In the genomic region with DNA sequence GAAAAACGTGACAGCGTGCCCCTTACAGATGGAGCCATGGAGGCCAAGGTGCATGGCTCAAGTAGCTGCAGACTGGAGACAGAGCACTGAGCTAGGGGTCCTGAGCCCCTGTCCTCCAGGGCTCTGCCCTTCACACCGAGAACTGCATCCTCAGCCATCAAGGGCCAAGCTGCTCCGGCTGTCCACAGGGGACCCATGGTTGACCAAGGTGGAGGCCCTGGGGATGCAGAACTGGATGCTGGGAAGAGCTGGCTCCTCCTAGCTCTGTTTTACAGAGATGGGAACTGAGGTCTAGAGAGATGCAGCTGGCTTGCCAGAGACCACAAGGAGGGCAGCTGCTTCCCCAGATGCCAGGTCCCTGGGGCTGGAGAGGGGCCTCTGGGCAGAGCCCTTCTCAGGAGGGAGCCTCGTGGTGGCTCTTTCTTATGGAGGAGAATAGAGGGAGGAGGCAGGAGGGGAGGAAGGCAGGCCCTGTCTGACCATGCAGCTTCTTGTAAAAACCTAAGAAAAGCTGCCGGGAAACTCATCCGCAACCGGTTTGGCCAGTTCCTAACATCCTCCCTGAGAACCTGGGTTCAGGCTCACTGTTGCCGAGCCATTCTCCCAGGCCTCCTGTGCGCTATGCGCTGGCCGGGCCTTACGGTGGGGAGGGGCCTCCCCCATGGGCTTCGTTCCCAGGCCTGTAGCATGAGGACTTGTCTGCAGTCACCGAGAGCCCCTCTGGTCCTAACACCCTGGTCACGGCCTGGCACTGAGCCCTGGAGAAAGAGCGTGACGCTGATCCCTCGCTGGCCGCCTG, we compare ENCODE assay signal across 17 cellular contexts.
DNase-seq lines count a peak whose midpoint lies in the region; ATAC-seq lines count a peak whose summit lies in the region.
"Had no signal": no experiment of that assay in that cellular context is flagged by ENCODE, and none has a peak within 500 bp of the region (broad histone marks: within the 10 kb centered on the region; RNA-seq: fewer than 3 reads in every experiment).

No MANE protein-coding gene starts in this region.

- no peaks in the 10 kb centered on the region for H3K9me3 Mint-ChIP-seq in activated CD4-positive, alpha-beta T cell treated with anti-CD3 and anti-CD28 coated beads, Interleukin-2, amount 10 ng/mL, durations not matched to agents 24 days and 14 days
- H3K9me3 Mint-ChIP-seq in activated naive CD4-positive, alpha-beta T cell treated with anti-CD3 and anti-CD28 coated beads for 36 hours, result no peaks in the 10 kb centered on the region
- no peaks in the 10 kb centered on the region for H3K9me3 Mint-ChIP-seq in activated naive CD4-positive, alpha-beta T cell treated with anti-CD3 and anti-CD28 coated beads, Interleukin-2, amount 50 U/mL, for 72 hours
- H3K9me3 Mint-ChIP-seq: activated B cell treated with CpG ODN at 0.5 μM for 24 hours, memory B cell had no signal

- intact Hi-C loops in left cardiac atrium (cut with DNase I), result no loop called here
- intact Hi-C loops in activated CD4-positive, alpha-beta T cell treated with anti-CD3 and anti-CD28 coated beads, Interleukin-2, amount 10 ng/mL, durations not matched to agents 24 days and 14 days (cut with micrococcal nuclease), result no loop called here
- intact Hi-C loops in activated naive CD4-positive, alpha-beta T cell treated with anti-CD3 and anti-CD28 coated beads for 36 hours (cut with micrococcal nuclease), result no loop called here

- H3K4me1 Mint-ChIP-seq in activated CD4-positive, alpha-beta T cell treated with anti-CD3 and anti-CD28 coated beads, Interleukin-2, amount 10 ng/mL, durations not matched to agents 24 days and 14 days, result no peaks in the 10 kb centered on the region
- no peaks in the 10 kb centered on the region for H3K4me1 Mint-ChIP-seq in activated naive CD4-positive, alpha-beta T cell treated with anti-CD3 and anti-CD28 coated beads for 36 hours (ENCODE audit: low read depth)
- H3K4me1 Mint-ChIP-seq: activated B cell treated with CpG ODN at 0.5 μM for 24 hours, IgD-negative memory B cell, memory B cell had no signal

- no peak for ATAC-seq in left cardiac atrium
- no peak for ATAC-seq in activated naive CD4-positive, alpha-beta T cell treated with anti-CD3 and anti-CD28 coated beads, Interleukin-2, amount 50 U/mL, for 72 hours
- ATAC-seq: SK-N-SH treated with all-trans-retinoic acid at 6 μM for 48 hours had no signal

- H3K4me3 Mint-ChIP-seq in activated CD4-positive, alpha-beta T cell treated with anti-CD3 and anti-CD28 coated beads, Interleukin-2, amount 10 ng/mL, durations not matched to agents 24 days and 14 days, result no peak overlapping the region
- H3K4me3 Mint-ChIP-seq in activated naive CD4-positive, alpha-beta T cell treated with anti-CD3 and anti-CD28 coated beads for 36 hours, result no peak overlapping the region
- H3K4me3 Mint-ChIP-seq: activated B cell treated with CpG ODN at 0.5 μM for 24 hours, memory B cell had no signal

- H3K27ac Mint-ChIP-seq in activated CD4-positive, alpha-beta T cell treated with anti-CD3 and anti-CD28 coated beads, Interleukin-2, amount 10 ng/mL, durations not matched to agents 24 days and 14 days, result no peak overlapping the region
- H3K27ac Mint-ChIP-seq in activated naive CD4-positive, alpha-beta T cell treated with anti-CD3 and anti-CD28 coated beads for 36 hours, result no peak overlapping the region
- no peak overlapping the region for H3K27ac Mint-ChIP-seq in activated naive CD4-positive, alpha-beta T cell treated with anti-CD3 and anti-CD28 coated beads, Interleukin-2, amount 50 U/mL, for 72 hours
- H3K27ac Mint-ChIP-seq: activated B cell treated with CpG ODN at 0.5 μM for 24 hours, IgD-negative memory B cell, memory B cell had no signal

- no peaks in the 10 kb centered on the region for H3K27me3 Mint-ChIP-seq in activated CD4-positive, alpha-beta T cell treated with anti-CD3 and anti-CD28 coated beads, Interleukin-2, amount 10 ng/mL, durations not matched to agents 24 days and 14 days
- peaks cover 14% of the 10 kb centered on the region for H3K27me3 Mint-ChIP-seq in activated naive CD4-positive, alpha-beta T cell treated with anti-CD3 and anti-CD28 coated beads for 36 hours (ENCODE audit: low read depth)

- CTCF ChIA-PET in activated naive CD4-positive, alpha-beta T cell treated with anti-CD3 and anti-CD28 coated beads for 36 hours (lab: Charles Lee), result interaction anchor here (0.7 kb wide), 1 partner anchor 449 kb away, joined by 4 read pairs; no protein-coding TSS in a partner anchor

- H3K36me3 Mint-ChIP-seq in activated CD4-positive, alpha-beta T cell treated with anti-CD3 and anti-CD28 coated beads, Interleukin-2, amount 10 ng/mL, durations not matched to agents 24 days and 14 days (ENCODE audit: low read depth), result no peaks in the 10 kb centered on the region
- H3K36me3 Mint-ChIP-seq in activated naive CD4-positive, alpha-beta T cell treated with anti-CD3 and anti-CD28 coated beads for 36 hours (ENCODE audit: low read depth), result no peaks in the 10 kb centered on the region
- H3K36me3 Mint-ChIP-seq in activated naive CD4-positive, alpha-beta T cell treated with anti-CD3 and anti-CD28 coated beads, Interleukin-2, amount 50 U/mL, for 72 hours, result no peaks in the 10 kb centered on the region
- H3K36me3 Mint-ChIP-seq: IgD-negative memory B cell, memory B cell had no signal

- DNase-seq in DMS153 (lab: John Stamatoyannopoulos, UW), result peak; percentile 50
- peak; percentile 65 for DNase-seq in NCI-H2196 (lab: John Stamatoyannopoulos, UW; ENCODE audit: unreplicated experiment)
- DNase-seq in left cardiac atrium, result peak; percentile 21
- peak; percentile 55 for DNase-seq in myocyte (ENCODE audit: low read depth)
- DNase-seq in activated CD4-positive, alpha-beta T cell treated with anti-CD3 and anti-CD28 coated beads, Interleukin-2, amount 10 ng/mL, durations not matched to agents 24 days and 14 days, result no peak
- DNase-seq in SW480 (ENCODE audit: low spot score), result no peak
- no peak for DNase-seq in activated naive CD4-positive, alpha-beta T cell treated with anti-CD3 and anti-CD28 coated beads for 36 hours
- no peak for DNase-seq in activated naive CD4-positive, alpha-beta T cell treated with anti-CD3 and anti-CD28 coated beads, Interleukin-2, amount 50 U/mL, for 72 hours (ENCODE audit: low spot score in 2 of 2)
- DNase-seq: activated B cell treated with CpG ODN at 0.5 μM for 24 hours; activated T-cell treated with anti-CD3 and anti-CD28 coated beads, Interleukin-2, amount 50 U/mL, for 1 hour; dorsolateral prefrontal cortex; NCI-H1930; stimulated activated CD4-positive, alpha-beta T cell treated with anti-CD3 and anti-CD28 coated beads, Interleukin-4, amount 100 ng/mL, for 1 hour; stimulated activated naive CD4-positive, alpha-beta T cell treated with Interleukin-2 at 50 U/mL for 16 hours had no signal

Comparison
In these comparisons a context has a peak if more than half of its experiments do, and no peak if none do; other contexts are left out.
1. DNase-seq: peak in DMS153 (single experiment), NCI-H2196 (single experiment), left cardiac atrium (single experiment) and myocyte (single experiment); none in activated CD4-positive, alpha-beta T cell treated with anti-CD3 and anti-CD28 coated beads, Interleukin-2, amount 10 ng/mL, durations not matched to agents 24 days and 14 days (single experiment), SW480 (single experiment), activated naive CD4-positive, alpha-beta T cell treated with anti-CD3 and anti-CD28 coated beads for 36 hours (single experiment) and activated naive CD4-positive, alpha-beta T cell treated with anti-CD3 and anti-CD28 coated beads, Interleukin-2, amount 50 U/mL, for 72 hours (0 of 2).